Comparison of ENCODE assay signal across 9 cellular contexts in the genomic region with DNA sequence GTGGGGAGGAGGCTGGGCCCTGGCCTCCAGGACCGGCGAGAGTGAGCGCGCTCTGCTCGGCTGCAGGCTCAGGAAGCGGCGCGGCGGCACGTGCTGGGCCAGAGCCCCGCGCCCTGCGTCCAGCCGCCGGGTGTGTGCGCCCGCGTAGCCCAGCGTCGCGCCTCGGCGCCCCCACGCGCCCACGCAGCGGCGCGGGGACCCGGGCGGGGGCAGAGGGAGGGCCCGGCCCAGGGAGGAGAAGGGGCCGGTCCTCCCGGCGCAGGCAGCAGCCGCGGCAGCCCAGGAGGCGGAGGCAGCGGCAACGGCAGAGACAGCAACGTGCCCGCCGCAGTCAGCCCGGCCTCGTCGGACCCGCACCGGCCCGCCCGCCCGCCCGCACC. TPM values are rescaled to one million over a fixed set of nuclear protein-coding genes. Genes with fewer than 3 reads are reported as not detected.
DNase-seq lines count a peak whose midpoint lies in the region; ATAC-seq and TF ChIP-seq lines count a peak whose summit lies in the region.
"Had no signal": no experiment of that assay in that cellular context is flagged by ENCODE, and none has a peak within 500 bp of the region (broad histone marks: within the 10 kb centered on the region; RNA-seq: fewer than 3 reads in every experiment).

A gene with protein sequence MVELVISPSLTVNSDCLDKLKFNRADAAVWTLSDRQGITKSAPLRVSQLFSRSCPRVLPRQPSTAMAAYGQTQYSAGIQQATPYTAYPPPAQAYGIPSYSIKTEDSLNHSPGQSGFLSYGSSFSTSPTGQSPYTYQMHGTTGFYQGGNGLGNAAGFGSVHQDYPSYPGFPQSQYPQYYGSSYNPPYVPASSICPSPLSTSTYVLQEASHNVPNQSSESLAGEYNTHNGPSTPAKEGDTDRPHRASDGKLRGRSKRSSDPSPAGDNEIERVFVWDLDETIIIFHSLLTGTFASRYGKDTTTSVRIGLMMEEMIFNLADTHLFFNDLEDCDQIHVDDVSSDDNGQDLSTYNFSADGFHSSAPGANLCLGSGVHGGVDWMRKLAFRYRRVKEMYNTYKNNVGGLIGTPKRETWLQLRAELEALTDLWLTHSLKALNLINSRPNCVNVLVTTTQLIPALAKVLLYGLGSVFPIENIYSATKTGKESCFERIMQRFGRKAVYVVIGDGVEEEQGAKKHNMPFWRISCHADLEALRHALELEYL (plus strand): TSS at position 265 of the 380 bp plus-strand sequence. CDS start 95,168 bp downstream, outside the sequence.

- H3K9ac ChIP-seq in NT2/D1 (ENCODE audit: insufficient read length, low read depth): peak within 1 kb of the TSS; percentile 79

- intact Hi-C loops in psoas muscle (cut with DNase I): no loop called here

- H3K4me3 ChIP-seq in NT2/D1 (ENCODE audit: insufficient read length, low read depth): peak within 1 kb of the TSS; percentile 72
- peak within 1 kb of the TSS; percentile 47 for H3K4me3 ChIP-seq in cardiac muscle cell
- peak within 1 kb of the TSS; percentile 58 for H3K4me3 ChIP-seq in psoas muscle

- no peaks in the 10 kb centered on the region for H3K36me3 ChIP-seq in NT2/D1 (ENCODE audit: insufficient read depth, insufficient read length, low read length)
- H3K36me3 ChIP-seq in cardiac muscle cell: no peaks in the 10 kb centered on the region
- no peaks in the 10 kb centered on the region for H3K36me3 ChIP-seq in psoas muscle (ENCODE audit: insufficient read depth in 1 of 2, low read depth in 1 of 2)

- 0 to 15% (median 1%) methylated on average over 4 to 51 of the region's 52 CpGs for WGBS in psoas muscle, 3 donors

- no peak for TF ChIP-seq CTCF in cardiac muscle cell (IDR thresholded peaks at IDR 0.05; ENCODE audit: low read depth, low read length)
- no peak for TF ChIP-seq CTCF in psoas muscle (IDR thresholded peaks at IDR 0.05)

- H3K27me3 ChIP-seq in NT2/D1 (ENCODE audit: insufficient read depth, insufficient read length): peaks cover 36% of the 10 kb centered on the region
- peaks cover 47% of the 10 kb centered on the region for H3K27me3 ChIP-seq in cardiac muscle cell
- H3K27me3 ChIP-seq in psoas muscle (ENCODE audit: insufficient read depth in 3 of 3, low read length in 2 of 3): peaks cover 8 to 39% (median 14%) of the 10 kb centered on the region in 3 donors

- H3K9me3 ChIP-seq in NT2/D1 (ENCODE audit: insufficient read depth, low read length) (peaks cover 10% of the 10 kb centered on the region; the same call in 1 of the 2 replicates), cardiac muscle cell (ENCODE audit: low read depth) (no peaks in the 10 kb centered on the region), psoas muscle (peaks cover 8% of the 10 kb centered on the region)

- DNase-seq in Daoy (ENCODE audit: low read depth) (peak; percentile 48), NT2/D1 (ENCODE audit: low read depth, low spot score) (peak; percentile 9), cardiac muscle cell (ENCODE audit: low read depth in 1 of 2, low spot score in 1 of 2) (peak; percentile 6 to 50), psoas muscle (peak; percentile 34 to 63), KBM-7 (no peak), NCI-H1048 (lab: John Stamatoyannopoulos, UW) (no peak), epidermal melanocyte (ENCODE audit: insufficient read length, low spot score) (no peak)
- DNase-seq: activated naive CD4-positive, alpha-beta T cell treated with anti-CD3 and anti-CD28 coated beads, Interleukin-2, amount 50 U/mL, for 16 hours had no signal

- in situ Hi-C loops in KBM-7 (cut with MboI; ENCODE audit: low pct_unique_long_range_greater_than_20kb, low sequenced_read_pairs): no loop called here

- H3K27ac ChIP-seq in cardiac muscle cell (no peak within 1 kb of the TSS), psoas muscle (no peak within 1 kb of the TSS)

- ATAC-seq in psoas muscle (peak in 3 of 4 donors; percentile 22 to 40 (median 26)), HG02678 (IDR thresholded peaks at IDR 0.05; ENCODE audit: unreplicated experiment) (no peak)

- H3K4me1 ChIP-seq in NT2/D1 (ENCODE audit: insufficient read depth, insufficient read length) (no peaks in the 10 kb centered on the region), cardiac muscle cell (ENCODE audit: low read depth) (no peaks in the 10 kb centered on the region), psoas muscle (no peaks in the 10 kb centered on the region)

RNA-seq across cellular contexts. Expression of the gene that starts here (rescaled TPM):
- 1.7 and 3.8 TPM in 2 replicates for total RNA-seq in Daoy (2014; rRNA removed; shearing (Covaris generic))
- total RNA-seq in cardiac muscle cell (0.07 and 0.30 TPM in 2 replicates), psoas muscle (1 to 10 TPM; 1.6 to 4.0 (median 2.8) TPM)
- polyA plus RNA-seq in cardiac muscle cell (0.31 TPM in 1 of 2 replicates, not detected in the other), psoas muscle (1 to 10 TPM in 2 of 3 donors, under 1 TPM in 1; 0.72 to 3.0 (median 1.1) TPM)

Comparison
In these comparisons a context has a peak if more than half of its experiments do, and no peak if none do; other contexts are left out.
1. Peak in DNase-seq and H3K4me3 ChIP-seq in cardiac muscle cell; RNA of the gene not detected or under 1 TPM.
2. DNase-seq: peak in Daoy (single experiment), NT2/D1 (single experiment) and psoas muscle (2 of 2); none in KBM-7 (single experiment), NCI-H1048 (single experiment) and epidermal melanocyte (single experiment).
3. Peak in every context shown above with its lines, with median percentiles within 50 percentile points of each other: H3K4me3 ChIP-seq.